In genomic region chr19:3336680-3337523, GRCh38 we compare ENCODE assay signal across 8 cellular contexts. TPM values are rescaled to one million over a fixed set of nuclear protein-coding genes. Genes with fewer than 3 reads are reported as not detected.
DNase-seq lines count a peak whose midpoint lies in the region; ATAC-seq and TF ChIP-seq lines count a peak whose summit lies in the region.

No MANE protein-coding gene starts in this region.

- no peaks in the 10 kb centered on the region for H3K36me3 ChIP-seq in PC-3 (ENCODE audit: low read depth, low read length)
- H3K36me3 ChIP-seq in parathyroid adenoma (ENCODE audit: control insufficient read depth, insufficient read depth, low read length) = no peaks in the 10 kb centered on the region

- H3K27ac ChIP-seq in PC-3 (ENCODE audit: low read length) = no peak overlapping the region
- H3K27ac ChIP-seq in parathyroid adenoma = peak overlapping the region; percentile 97

- CTCF ChIA-PET in PC-3 (lab: Charles Lee) = no interaction called here

- H3K4me1 ChIP-seq in PC-3 (ENCODE audit: insufficient read depth, low read length) (peaks cover 14% of the 10 kb centered on the region), parathyroid adenoma (peaks cover 22% of the 10 kb centered on the region)

- H3K4me2 ChIP-seq in PC-3 (ENCODE audit: low read length) = 0 out of 2 replicates have a peak overlapping the region, but pooled peaks have one; percentile 19
- peak overlapping the region; percentile 36 for H3K4me2 ChIP-seq in parathyroid adenoma (ENCODE audit: low read length)

- H3K4me3 ChIP-seq in PC-3 (ENCODE audit: low read length) (no peak overlapping the region), fibroblast of villous mesenchyme (ENCODE audit: low read depth, low read length) (no peak overlapping the region), parathyroid adenoma (ENCODE audit: low read depth, low read length) (no peak overlapping the region)

- no peaks in the 10 kb centered on the region for H3F3A ChIP-seq in PC-3 (ENCODE audit: low read length, unreplicated experiment)

- H3K79me2 ChIP-seq in PC-3 (ENCODE audit: low read length) = no peaks in the 10 kb centered on the region
- no peaks in the 10 kb centered on the region for H3K79me2 ChIP-seq in parathyroid adenoma

- TF ChIP-seq CTCF in PC-3 (conservative IDR thresholded peaks at IDR 0.05; ENCODE audit: low read depth, low read length) = no peak
- TF ChIP-seq CTCF in fibroblast of villous mesenchyme (IDR thresholded peaks at IDR 0.05; ENCODE audit: insufficient read depth, low read depth, low read length) = no peak
- no peak for TF ChIP-seq CTCF in parathyroid adenoma (IDR thresholded peaks at IDR 0.05)

- H4K20me1 ChIP-seq in PC-3 (ENCODE audit: low read length) = no peaks in the 10 kb centered on the region

- DNase-seq in COR-L47 (lab: John Stamatoyannopoulos, UW) (peak; percentile 85), PC-3 (no peak), fibroblast of villous mesenchyme (ENCODE audit: low read depth) (peak; percentile 94), NCI-H2107 treated with DMSO at 0.1 percent for 48 hours (lab: John Stamatoyannopoulos, UW; ENCODE audit: unreplicated experiment) (no peak)
- DNase-seq in activated CD4-positive, alpha-beta T cell treated with anti-CD3 and anti-CD28 coated beads, Interleukin-2, amount 50 U/mL, for 1 hour = no peak
- no peak for DNase-seq in activated CD4-positive, CD25-positive, alpha-beta regulatory T cell (lab: John Stamatoyannopoulos, UW)
- DNase-seq in stimulated activated CD4-positive, alpha-beta T cell treated with anti-CD3 and anti-CD28 coated beads, Interleukin-4, amount 100 ng/mL, for 24 hours = no peak

- ATAC-seq in PC-3 = peak; percentile 68

- POLR2A ChIA-PET in PC-3 (lab: Charles Lee; ENCODE audit: unreplicated experiment) = no interaction called here

- H3K9ac ChIP-seq in PC-3 (ENCODE audit: low read length) = no peak overlapping the region
- peak overlapping the region; percentile 21 for H3K9ac ChIP-seq in parathyroid adenoma

- H3K9me3 ChIP-seq in PC-3 (ENCODE audit: low read length) (no peaks in the 10 kb centered on the region), parathyroid adenoma (ENCODE audit: control insufficient read depth, low read length) (no peaks in the 10 kb centered on the region)

- no peak overlapping the region for H2AFZ ChIP-seq in PC-3 (ENCODE audit: low read length)
- peak overlapping the region; percentile 85 for H2AFZ ChIP-seq in parathyroid adenoma

- intact Hi-C loops in PC-3 (cut with micrococcal nuclease) = no loop called here

- no peaks in the 10 kb centered on the region for H3K27me3 ChIP-seq in PC-3 (ENCODE audit: low read length)
- no peaks in the 10 kb centered on the region for H3K27me3 ChIP-seq in parathyroid adenoma (ENCODE audit: control insufficient read depth, insufficient read depth, low read length)

- no TSS peak for BruUV-seq in PC-3 (replicated peaks; lab: Mats Ljungman, UMichigan)

- no peaks in the 10 kb centered on the region for H3K9me2 ChIP-seq in PC-3 (replicated peaks; ENCODE audit: low read length)

RNA-seq across cellular contexts. Expression of gene NFIC, which starts 29.5 kb away (rescaled TPM):
- total RNA-seq in PC-3 (2014; rRNA removed) (31.7 and 49.6 TPM in 2 replicates), fibroblast of villous mesenchyme (42.7 and 56.0 TPM in 2 replicates)

Comparison
In these comparisons a context has a peak if more than half of its experiments do, and no peak if none do; other contexts are left out.
1. DNase-seq: peak in COR-L47 (single experiment) and fibroblast of villous mesenchyme (single experiment); none in PC-3 (single experiment), NCI-H2107 treated with DMSO at 0.1 percent for 48 hours (single experiment), activated CD4-positive, alpha-beta T cell treated with anti-CD3 and anti-CD28 coated beads, Interleukin-2, amount 50 U/mL, for 1 hour (single experiment), activated CD4-positive, CD25-positive, alpha-beta regulatory T cell (0 of 4) and stimulated activated CD4-positive, alpha-beta T cell treated with anti-CD3 and anti-CD28 coated beads, Interleukin-4, amount 100 ng/mL, for 24 hours (single experiment).